ENCODE assay signal across 8 cellular contexts in genomic region chr1:156054500-156055342, GRCh38. TPM values are rescaled to one million over a fixed set of nuclear protein-coding genes. Genes with fewer than 3 reads are reported as not detected.
DNase-seq lines count a peak whose midpoint lies in the region; ATAC-seq and TF ChIP-seq lines count a peak whose summit lies in the region.

LAMTOR2 (plus strand) TSS chr1:156054782; CDS start chr1:156054890, 108 bp downstream.

- H3K27ac Mint-ChIP-seq in T-cell = peak within 1 kb of the TSS; percentile 90 to 95

- peaks cover 0 to 37% (median 10%) of the 10 kb centered on the region in 9 donors for H3K36me3 ChIP-seq in heart left ventricle
- peaks cover 0 to 23% (median 9%) of the 10 kb centered on the region in 4 donors for H3K36me3 ChIP-seq in upper lobe of left lung

- 0 to 1% (median 0%) methylated on average over 57 of the region's 57 CpGs for WGBS in adipose tissue, 3 donors
- 0 to 1% (median 0%) methylated on average over 35 to 57 of the region's 57 CpGs for WGBS in heart left ventricle, 4 donors
- WGBS in upper lobe of left lung, 2 donors = 0 to 1% methylated on average over 10 to 41 of the region's 57 CpGs

- DNase-seq in NCI-H1436 treated with DMSO at 0.1 percent for 48 hours (lab: John Stamatoyannopoulos, UW) (peak; percentile 77), T-cell (peak; percentile 87 to 97 (median 95)), heart left ventricle (peak; percentile 98 to 99 (median 98)), posterior cingulate gyrus (peak; percentile 98 to 100 (median 98)), upper lobe of left lung (peak; percentile 96 to 99)

- peaks cover 10% of the 10 kb centered on the region for H3K36me3 Mint-ChIP-seq in T-cell

- peaks cover 0 to 50% (median 24%) of the 10 kb centered on the region in 12 donors for H3K4me1 ChIP-seq in heart left ventricle
- H3K4me1 ChIP-seq in upper lobe of left lung = peaks cover 13 to 31% (median 20%) of the 10 kb centered on the region in 4 donors

- peaks cover 28 to 43% (median 34%) of the 10 kb centered on the region in 3 donors for H3K4me1 Mint-ChIP-seq in T-cell

- intact Hi-C loops in heart left ventricle (cut with DNase I) = loop anchor here in 4 of 10 donors (5.0 to 10.0 kb wide), 4 partner anchors 32 to 120 kb away; partner anchors contain the start of genes KHDC4 (in 2 of the 4), RXFP4 (in 2 of the 4) and SSR2 (in 2 of the 4)
- intact Hi-C loops in posterior cingulate gyrus (cut with DNase I) = loop anchor here (1.0 to 2.0 kb wide), 2 partner anchors 28 to 33 kb away; partner anchors contain the start of gene MEX3A

- H3K27me3 Mint-ChIP-seq in T-cell = no peaks in the 10 kb centered on the region

- H3K27me3 ChIP-seq in heart left ventricle (no peaks in the 10 kb centered on the region), upper lobe of left lung (no peaks in the 10 kb centered on the region)

- peak within 1 kb of the TSS; percentile 93 to 100 (median 95) for H3K4me3 Mint-ChIP-seq in T-cell

- H3K27ac ChIP-seq in adipose tissue (ENCODE audit: low read depth, low read length) (peak within 1 kb of the TSS; percentile 48), heart left ventricle (peak within 1 kb of the TSS; percentile 83 to 99 (median 96)), upper lobe of left lung (peak within 1 kb of the TSS; percentile 82 to 90 (median 87))

- no peaks in the 10 kb centered on the region for H3K9me3 Mint-ChIP-seq in T-cell

- POLR2A ChIA-PET in T-cell (lab: Charles Lee) = interaction anchor here in 1 of 2 donors (0.6 kb wide), 1 partner anchor 860 kb away, joined by 3 read pairs; no protein-coding TSS in a partner anchor

- ATAC-seq in HG02840 (IDR thresholded peaks at IDR 0.05; ENCODE audit: low FRiP score, unreplicated experiment) (peak; percentile 76), T-cell (replicated peaks in 1 of 4) (peak; percentile 78 to 85 (median 82)), heart left ventricle (peak; percentile 90 to 96 (median 92)), upper lobe of left lung (ENCODE audit: low FRiP score in 2 of 2) (peak; percentile 95 to 97)

- H3K4me3 ChIP-seq in GM12875 (ENCODE audit: low read depth, low read length) = peak within 1 kb of the TSS; percentile 84
- peak within 1 kb of the TSS; percentile 64 to 98 (median 87) for H3K4me3 ChIP-seq in heart left ventricle
- peak within 1 kb of the TSS; percentile 59 to 99 (median 92) for H3K4me3 ChIP-seq in upper lobe of left lung

- TF ChIP-seq EP300 in upper lobe of left lung (IDR thresholded peaks at IDR 0.05) = no peak

- no peak for TF ChIP-seq CTCF in GM12875 (IDR thresholded peaks at IDR 0.05; ENCODE audit: borderline replicate concordance, insufficient read depth, low read depth, low read length)
- TF ChIP-seq CTCF in heart left ventricle (IDR thresholded peaks at IDR 0.05) = peak in 1 of 12 donors; percentile 10
- TF ChIP-seq CTCF in upper lobe of left lung (IDR thresholded peaks at IDR 0.05) = peak in 2 of 6 experiments; percentile 26

- H3K9me3 ChIP-seq in heart left ventricle (no peaks in the 10 kb centered on the region), upper lobe of left lung (no peaks in the 10 kb centered on the region)

- CTCF ChIA-PET in T-cell (lab: Charles Lee) = no interaction called here

- TF ChIP-seq POLR2A in heart left ventricle (IDR thresholded peaks at IDR 0.05) (peak in 1 of 2 donors; percentile 78), upper lobe of left lung (IDR thresholded peaks at IDR 0.05) (peak in 2 of 4 donors; percentile 72 to 78)

RNA-seq across cellular contexts. Expression of gene LAMTOR2, which starts in this region (rescaled TPM):
- total RNA-seq in T-cell (10 to 100 TPM; 21.5 to 37.8 (median 35.2) TPM), heart left ventricle (10 to 100 TPM; 51.5 to 83.2 (median 61.4) TPM), upper lobe of left lung (10 to 100 TPM; 35.6 to 84.5 (median 68.8) TPM)
- polyA plus RNA-seq in adipose tissue (100 to 1,000 TPM; 113 to 133 (median 116) TPM), heart left ventricle (100 to 1,000 TPM in 1 of 2 donors, 10 to 100 TPM in 1; 88.6 to 106 TPM)

Comparison
In these comparisons a context has a peak if more than half of its experiments do, and no peak if none do; other contexts are left out.
1. Peak in every context shown above with its lines: DNase-seq, ATAC-seq, H3K4me3 ChIP-seq and H3K27ac ChIP-seq.